8 cellular contexts compared by ENCODE assay signal in the genomic region with DNA sequence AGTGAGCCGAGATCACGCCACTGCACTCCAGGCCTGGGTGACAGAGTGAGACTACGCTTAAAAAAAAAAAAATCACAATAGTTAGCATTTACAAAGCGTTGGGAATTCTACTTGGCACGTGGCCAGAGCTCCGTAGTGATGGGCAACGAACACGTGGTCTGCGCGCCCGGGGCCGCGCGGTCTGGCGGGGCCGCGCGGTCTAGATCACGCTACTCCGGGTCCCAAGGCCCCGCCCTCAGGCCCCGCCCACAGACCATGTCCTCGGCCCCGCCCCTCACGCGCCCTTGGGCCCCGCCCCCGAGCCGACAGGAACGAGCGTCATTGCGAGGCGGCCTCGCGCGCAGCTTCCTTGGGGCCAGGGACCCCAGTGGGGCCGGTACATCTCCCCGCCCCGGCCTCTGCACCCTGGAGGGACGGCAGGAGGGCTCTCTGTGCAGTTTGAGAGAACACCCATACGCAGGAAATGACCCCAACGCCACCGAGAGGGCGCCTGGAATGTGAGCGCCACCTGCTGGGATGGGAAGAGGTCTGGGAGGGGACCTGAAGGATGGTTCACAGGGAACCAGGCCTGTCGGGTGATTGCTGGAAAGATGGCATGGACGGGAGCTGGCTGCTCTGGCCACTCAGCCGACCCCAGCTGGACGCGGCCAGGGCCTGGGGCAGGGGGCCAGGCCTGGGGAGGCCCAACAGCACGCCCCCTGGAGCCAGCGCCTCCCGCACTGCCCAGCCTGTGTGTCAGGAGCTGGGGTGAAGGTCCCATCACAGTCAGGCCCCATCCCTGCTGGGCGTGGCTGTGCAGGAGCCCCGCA. TPM values are rescaled to one million over a fixed set of nuclear protein-coding genes. Genes with fewer than 3 reads are reported as not detected.
DNase-seq lines count a peak whose midpoint lies in the region; ATAC-seq and TF ChIP-seq lines count a peak whose summit lies in the region.

No MANE protein-coding gene starts in this region.

- H4K20me1 ChIP-seq in DND-41 (ENCODE audit: insufficient read depth, low read length) (peaks cover 22% of the 10 kb centered on the region), neural cell (ENCODE audit: insufficient read depth) (peaks cover 2% of the 10 kb centered on the region)

- H3K4me3 Mint-ChIP-seq in stimulated activated naive CD8-positive, alpha-beta T cell treated with anti-CD3 and anti-CD28 coated beads, Interleukin-15, Interleukin-2, amounts not matched to agents 100 ng/mL and 50 ng/mL, for 24 hours: peak overlapping the region; percentile 90

- peaks cover 31% of the 10 kb centered on the region for H3K4me1 Mint-ChIP-seq in stimulated activated naive CD8-positive, alpha-beta T cell treated with anti-CD3 and anti-CD28 coated beads, Interleukin-15, Interleukin-2, amounts not matched to agents 100 ng/mL and 50 ng/mL, for 24 hours (ENCODE audit: low read depth)

- H3F3A ChIP-seq in neural cell (ENCODE audit: insufficient read depth, low read length, poor library complexity, severe bottlenecking): no peaks in the 10 kb centered on the region

- ATAC-seq in DND-41 (ENCODE audit: insufficient read depth, low read depth) (peak; percentile 70), GM21825 (IDR thresholded peaks at IDR 0.05; ENCODE audit: unreplicated experiment) (peak; percentile 56)

- peak; percentile 76 for TF ChIP-seq RAD21 in neural cell (conservative IDR thresholded peaks at IDR 0.05)

- H3K27ac ChIP-seq in DND-41 (ENCODE audit: low read length) (peak overlapping the region; percentile 91), neural cell (ENCODE audit: low read length) (peak overlapping the region; percentile 74)

- peaks cover 44% of the 10 kb centered on the region for H3K4me1 ChIP-seq in DND-41 (ENCODE audit: insufficient read depth, low read length)

- H3K9me3 ChIP-seq in DND-41 (ENCODE audit: insufficient read depth, low read length, severe bottlenecking): no peaks in the 10 kb centered on the region
- H3K9me3 ChIP-seq in neural cell (ENCODE audit: low read length): no peaks in the 10 kb centered on the region

- H3K4me2 ChIP-seq in DND-41 (ENCODE audit: insufficient read depth, low read length): peak overlapping the region; percentile 91
- no peak overlapping the region for H3K4me2 ChIP-seq in neural cell (ENCODE audit: low read length)

- H3K27me3 ChIP-seq in DND-41 (ENCODE audit: insufficient read depth, low read length, poor library complexity): no peaks in the 10 kb centered on the region
- no peaks in the 10 kb centered on the region for H3K27me3 ChIP-seq in neural cell (ENCODE audit: insufficient read depth, low read depth, low read length)

- H3K9ac ChIP-seq in DND-41 (ENCODE audit: low read depth, low read length) (peak overlapping the region; percentile 85), neural cell (ENCODE audit: low read length) (peak overlapping the region; percentile 74)

- H3K36me3 Mint-ChIP-seq in stimulated activated naive CD8-positive, alpha-beta T cell treated with anti-CD3 and anti-CD28 coated beads, Interleukin-15, Interleukin-2, amounts not matched to agents 100 ng/mL and 50 ng/mL, for 24 hours (ENCODE audit: low read depth): peaks cover 9% of the 10 kb centered on the region

- no peaks in the 10 kb centered on the region for H3K9me2 ChIP-seq in neural cell (ENCODE audit: insufficient read depth, low read length)

- H2AFZ ChIP-seq in DND-41 (ENCODE audit: low read depth, low read length) (peak overlapping the region; percentile 79), neural cell (ENCODE audit: low read depth, low read length) (peak overlapping the region; percentile 45)

- peak overlapping the region; percentile 87 for H3K27ac Mint-ChIP-seq in stimulated activated naive CD8-positive, alpha-beta T cell treated with anti-CD3 and anti-CD28 coated beads, Interleukin-15, Interleukin-2, amounts not matched to agents 100 ng/mL and 50 ng/mL, for 24 hours

- TF ChIP-seq CTCF in DND-41 (IDR thresholded peaks at IDR 0.05; ENCODE audit: borderline replicate concordance, extremely low read depth, low read length, poor library complexity, severe bottlenecking): peak; percentile 97
- peak; percentile 88 for TF ChIP-seq CTCF in neural cell (IDR thresholded peaks at IDR 0.05; ENCODE audit: poor library complexity, severe bottlenecking)

- H3K36me3 ChIP-seq in DND-41 (ENCODE audit: insufficient read depth, low read length): peaks cover 14% of the 10 kb centered on the region
- no peaks in the 10 kb centered on the region for H3K36me3 ChIP-seq in neural cell (ENCODE audit: insufficient read depth, low read length)

- peak; percentile 95 for DNase-seq in DND-41
- DNase-seq in LoVo (ENCODE audit: low spot score): peak; percentile 92
- DNase-seq in RPMI8226: peak; percentile 92
- peak; percentile 89 for DNase-seq in activated effector memory CD4-positive, alpha-beta T cell treated with Interleukin-2 at 50 U/mL for 16 hours
- DNase-seq in fibroblast of the conjunctiva (ENCODE audit: low read depth): peak; percentile 81

- H3K9me3 Mint-ChIP-seq in stimulated activated naive CD8-positive, alpha-beta T cell treated with anti-CD3 and anti-CD28 coated beads, Interleukin-15, Interleukin-2, amounts not matched to agents 100 ng/mL and 50 ng/mL, for 24 hours: no peaks in the 10 kb centered on the region

- peak; percentile 16 for TF ChIP-seq EP300 in neural cell (conservative IDR thresholded peaks at IDR 0.05; ENCODE audit: poor library complexity, severe bottlenecking)

- H3K79me2 ChIP-seq in DND-41 (ENCODE audit: insufficient read depth, low read length) (peaks cover 47% of the 10 kb centered on the region), neural cell (replicated peaks; ENCODE audit: insufficient read depth, low read length) (peaks cover 4% of the 10 kb centered on the region)

- peak overlapping the region; percentile 57 to 72 for H3K4me3 ChIP-seq in DND-41 (ENCODE audit: low read depth in 1 of 2, low read length in 2 of 2)
- H3K4me3 ChIP-seq in neural cell (ENCODE audit: low read length): peak overlapping the region; percentile 96

- H3K27me3 Mint-ChIP-seq in stimulated activated naive CD8-positive, alpha-beta T cell treated with anti-CD3 and anti-CD28 coated beads, Interleukin-15, Interleukin-2, amounts not matched to agents 100 ng/mL and 50 ng/mL, for 24 hours: no peaks in the 10 kb centered on the region

TF ChIP-seq in neural cell, 6 proteins besides CTCF, POLR2A, EP300 and RAD21:
- TF ChIP-seq, protein P1, sequence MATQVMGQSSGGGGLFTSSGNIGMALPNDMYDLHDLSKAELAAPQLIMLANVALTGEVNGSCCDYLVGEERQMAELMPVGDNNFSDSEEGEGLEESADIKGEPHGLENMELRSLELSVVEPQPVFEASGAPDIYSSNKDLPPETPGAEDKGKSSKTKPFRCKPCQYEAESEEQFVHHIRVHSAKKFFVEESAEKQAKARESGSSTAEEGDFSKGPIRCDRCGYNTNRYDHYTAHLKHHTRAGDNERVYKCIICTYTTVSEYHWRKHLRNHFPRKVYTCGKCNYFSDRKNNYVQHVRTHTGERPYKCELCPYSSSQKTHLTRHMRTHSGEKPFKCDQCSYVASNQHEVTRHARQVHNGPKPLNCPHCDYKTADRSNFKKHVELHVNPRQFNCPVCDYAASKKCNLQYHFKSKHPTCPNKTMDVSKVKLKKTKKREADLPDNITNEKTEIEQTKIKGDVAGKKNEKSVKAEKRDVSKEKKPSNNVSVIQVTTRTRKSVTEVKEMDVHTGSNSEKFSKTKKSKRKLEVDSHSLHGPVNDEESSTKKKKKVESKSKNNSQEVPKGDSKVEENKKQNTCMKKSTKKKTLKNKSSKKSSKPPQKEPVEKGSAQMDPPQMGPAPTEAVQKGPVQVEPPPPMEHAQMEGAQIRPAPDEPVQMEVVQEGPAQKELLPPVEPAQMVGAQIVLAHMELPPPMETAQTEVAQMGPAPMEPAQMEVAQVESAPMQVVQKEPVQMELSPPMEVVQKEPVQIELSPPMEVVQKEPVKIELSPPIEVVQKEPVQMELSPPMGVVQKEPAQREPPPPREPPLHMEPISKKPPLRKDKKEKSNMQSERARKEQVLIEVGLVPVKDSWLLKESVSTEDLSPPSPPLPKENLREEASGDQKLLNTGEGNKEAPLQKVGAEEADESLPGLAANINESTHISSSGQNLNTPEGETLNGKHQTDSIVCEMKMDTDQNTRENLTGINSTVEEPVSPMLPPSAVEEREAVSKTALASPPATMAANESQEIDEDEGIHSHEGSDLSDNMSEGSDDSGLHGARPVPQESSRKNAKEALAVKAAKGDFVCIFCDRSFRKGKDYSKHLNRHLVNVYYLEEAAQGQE (IDR thresholded peaks at IDR 0.05; ENCODE audit: borderline replicate concordance): peak; percentile 45
- TF ChIP-seq TAF1 (IDR thresholded peaks at IDR 0.05; ENCODE audit: low read depth) (peak; percentile 44), MXI1 (conservative IDR thresholded peaks at IDR 0.05; ENCODE audit: poor library complexity, severe bottlenecking) (peak; percentile 75), SMC3 (conservative IDR thresholded peaks at IDR 0.05; ENCODE audit: poor library complexity) (peak; percentile 78), EZH2 (IDR thresholded peaks at IDR 0.05; ENCODE audit: borderline replicate concordance, insufficient read depth, low read length, poor library complexity, severe bottlenecking) (no peak), POLR2AphosphoS5 (IDR thresholded peaks at IDR 0.05) (peak; percentile 76)

RNA-seq across cellular contexts. Expression of a gene that starts 2.0 kb away (rescaled TPM):
- 39.1 and 54.3 TPM in 2 replicates for polyA plus RNA-seq in neural cell
- polyA minus RNA-seq in neural cell: 27.1 and 28.7 TPM in 2 replicates

RNA-seq across cellular contexts. Expression of a gene that starts 6.3 kb away (rescaled TPM):
- polyA plus RNA-seq in neural cell: not detected in 2 replicates
- polyA minus RNA-seq in neural cell: not detected in 2 replicates

RNA-seq across cellular contexts. Expression of a gene that starts 33.3 kb away (rescaled TPM):
- polyA plus RNA-seq in neural cell: 1.6 and 5.6 TPM in 2 replicates
- 0.97 TPM in 1 of 2 replicates, not detected in the other for polyA minus RNA-seq in neural cell

RNA-seq across cellular contexts. Expression of a gene that starts 54.1 kb away (rescaled TPM):
- not detected in 2 replicates for polyA plus RNA-seq in neural cell
- polyA minus RNA-seq in neural cell: not detected in 2 replicates

RNA-seq across cellular contexts. Expression of a gene that starts 58.9 kb away (rescaled TPM):
- 71.8 and 82.4 TPM in 2 replicates for polyA plus RNA-seq in neural cell
- 49.7 and 58.4 TPM in 2 replicates for polyA minus RNA-seq in neural cell

Comparison
In these comparisons a context has a peak if more than half of its experiments do, and no peak if none do; other contexts are left out.
1. Peak in every context shown above with its lines: DNase-seq, ATAC-seq, H3K4me3 ChIP-seq and H3K27ac ChIP-seq.